Comparison of ENCODE assay signal across 8 cellular contexts in the genomic region with DNA sequence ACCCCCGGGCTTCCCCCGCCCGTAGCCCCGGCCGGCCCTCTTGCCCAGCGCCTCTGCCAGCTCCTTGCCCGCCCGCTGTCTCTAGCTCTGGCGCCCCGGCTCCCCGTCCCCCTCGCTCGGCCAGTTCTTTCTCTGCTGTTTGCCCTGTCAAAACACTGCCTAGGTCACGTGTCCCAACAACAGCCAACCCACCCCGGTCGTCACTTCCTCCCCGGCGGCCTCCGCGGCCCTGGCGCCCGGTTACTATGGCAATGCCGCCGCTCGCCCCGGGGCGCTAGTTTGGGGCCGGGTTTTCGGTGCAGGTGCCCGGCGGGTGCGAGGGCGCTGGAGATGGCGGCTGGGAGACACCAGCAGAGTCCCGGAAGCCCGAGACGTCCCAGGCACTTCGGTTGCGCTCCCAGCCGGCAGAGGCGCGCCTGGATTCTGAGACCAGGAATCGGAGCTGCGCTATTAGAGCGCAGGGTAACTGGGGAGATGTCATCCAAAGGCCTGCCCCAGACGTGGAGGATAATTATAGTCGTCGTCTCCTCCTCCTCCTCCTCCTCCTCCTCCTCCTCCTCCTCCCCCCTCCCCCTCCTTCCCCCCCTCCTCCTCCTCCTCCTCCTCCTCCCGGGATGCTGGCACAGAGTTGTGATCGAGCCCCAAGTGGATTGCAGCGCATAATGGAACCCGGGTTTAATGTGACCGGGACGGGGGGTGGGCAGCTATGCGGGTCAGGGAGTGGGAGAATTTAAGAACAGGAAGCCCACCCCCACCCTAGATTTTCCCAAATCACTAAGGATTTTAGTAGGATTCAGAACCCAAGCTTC. TPM values are rescaled to one million over a fixed set of nuclear protein-coding genes. Genes with fewer than 3 reads are reported as not detected.
DNase-seq lines count a peak whose midpoint lies in the region; ATAC-seq and TF ChIP-seq lines count a peak whose summit lies in the region.

A gene with protein sequence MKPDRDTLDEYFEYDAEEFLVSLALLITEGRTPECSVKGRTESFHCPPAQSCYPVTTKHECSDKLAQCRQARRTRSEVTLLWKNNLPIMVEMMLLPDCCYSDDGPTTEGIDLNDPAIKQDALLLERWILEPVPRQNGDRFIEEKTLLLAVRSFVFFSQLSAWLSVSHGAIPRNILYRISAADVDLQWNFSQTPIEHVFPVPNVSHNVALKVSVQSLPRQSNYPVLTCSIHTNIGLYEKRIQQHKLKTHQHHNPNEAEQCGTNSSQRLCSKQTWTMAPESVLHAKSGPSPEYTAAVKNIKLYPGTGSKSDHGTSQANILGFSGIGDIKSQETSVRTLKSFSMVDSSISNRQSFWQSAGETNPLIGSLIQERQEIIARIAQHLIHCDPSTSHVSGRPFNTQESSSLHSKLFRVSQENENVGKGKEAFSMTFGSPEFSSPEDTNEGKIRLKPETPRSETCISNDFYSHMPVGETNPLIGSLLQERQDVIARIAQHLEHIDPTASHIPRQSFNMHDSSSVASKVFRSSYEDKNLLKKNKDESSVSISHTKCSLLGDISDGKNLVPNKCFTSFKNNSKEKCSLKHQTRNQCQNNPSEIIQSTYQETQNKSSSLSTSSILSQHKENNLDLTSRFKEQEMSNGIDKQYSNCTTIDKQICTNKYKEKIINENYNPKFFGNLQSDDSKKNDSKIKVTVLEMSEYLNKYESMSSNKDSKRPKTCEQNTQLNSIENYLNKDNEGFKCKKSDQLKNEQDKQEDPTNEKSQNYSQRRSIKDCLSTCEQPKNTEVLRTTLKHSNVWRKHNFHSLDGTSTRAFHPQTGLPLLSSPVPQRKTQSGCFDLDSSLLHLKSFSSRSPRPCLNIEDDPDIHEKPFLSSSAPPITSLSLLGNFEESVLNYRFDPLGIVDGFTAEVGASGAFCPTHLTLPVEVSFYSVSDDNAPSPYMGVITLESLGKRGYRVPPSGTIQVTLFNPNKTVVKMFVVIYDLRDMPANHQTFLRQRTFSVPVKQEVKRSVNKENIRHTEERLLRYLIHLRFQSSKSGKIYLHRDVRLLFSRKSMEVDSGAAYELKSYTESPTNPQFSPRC (minus strand): TSS at position 157 of the 809 bp plus-strand sequence. CDS start 1,367 bp downstream, outside the sequence.

- H3K27ac ChIP-seq in ascending aorta, result peak within 1 kb of the TSS; percentile 96 to 97
- H3K27ac ChIP-seq in right cardiac atrium (ENCODE audit: low read length), result peak within 1 kb of the TSS; percentile 97
- H3K27ac ChIP-seq in uterus, result peak within 1 kb of the TSS; percentile 89 to 99

- H3K4me3 ChIP-seq in ascending aorta (peak within 1 kb of the TSS; percentile 82 to 84), right cardiac atrium (ENCODE audit: low read length) (peak within 1 kb of the TSS; percentile 82), uterus (peak within 1 kb of the TSS; percentile 67 to 86)

- ATAC-seq in GM18499 (IDR thresholded peaks at IDR 0.05; ENCODE audit: insufficient read depth, unreplicated experiment) (peak; percentile 40), HG02885 (IDR thresholded peaks at IDR 0.05; ENCODE audit: poor library complexity, unreplicated experiment) (peak; percentile 75), right cardiac atrium (peak; percentile 96 to 98)

- H3K9me3 ChIP-seq in ascending aorta (no peaks in the 10 kb centered on the region), right cardiac atrium (ENCODE audit: control insufficient read depth, low read length) (no peaks in the 10 kb centered on the region), uterus (no peaks in the 10 kb centered on the region)

- DNase-seq in NCI-H187 (lab: John Stamatoyannopoulos, UW) (peak; percentile 14 to 50), ascending aorta (ENCODE audit: low spot score in 2 of 2) (peak; percentile 72 to 95), right cardiac atrium (peak; percentile 92 to 97 (median 96)), putamen (ENCODE audit: low spot score) (peak; percentile 93), uterus (peak; percentile 88 to 91)
- peak; percentile 91 for DNase-seq in T-helper 2 cell treated with Interferon-gamma antibody and Interleukin-4, amounts not matched to agents 5 μg/mL and 100 μg/mL, for 36 hours (ENCODE audit: low spot score)

- peaks cover 8% of the 10 kb centered on the region for H3K27me3 Mint-ChIP-seq in T-helper 2 cell treated with Interferon-gamma antibody and Interleukin-4, amounts not matched to agents 5 μg/mL and 100 μg/mL, for 36 hours (ENCODE audit: low read depth)

- intact Hi-C loops in ascending aorta (cut with DNase I) (loop anchor here (1.0 to 10.0 kb wide), 8 partner anchors 27 to 661 kb away; a partner anchor contains a TSS), right cardiac atrium (cut with DNase I) (no loop called here), uterus (cut with DNase I; ENCODE audit: low total_unique reads) (no loop called here)

- peaks cover 8 to 10% of the 10 kb centered on the region in 2 donors for H3K36me3 ChIP-seq in ascending aorta
- no peaks in the 10 kb centered on the region for H3K36me3 ChIP-seq in uterus

- H3K27ac Mint-ChIP-seq in T-helper 2 cell treated with Interferon-gamma antibody and Interleukin-4, amounts not matched to agents 5 μg/mL and 100 μg/mL, for 36 hours, result peak within 1 kb of the TSS; percentile 100

- H3K4me1 Mint-ChIP-seq in T-helper 2 cell treated with Interferon-gamma antibody and Interleukin-4, amounts not matched to agents 5 μg/mL and 100 μg/mL, for 36 hours (ENCODE audit: low read depth), result peaks cover 29% of the 10 kb centered on the region

- TF ChIP-seq CTCF in ascending aorta (IDR thresholded peaks at IDR 0.05) (no peak), uterus (IDR thresholded peaks at IDR 0.05) (peak in 2 of 4 experiments; percentile 19 to 35)

- H3K36me3 Mint-ChIP-seq in T-helper 2 cell treated with Interferon-gamma antibody and Interleukin-4, amounts not matched to agents 5 μg/mL and 100 μg/mL, for 36 hours (ENCODE audit: low read depth), result peaks cover 20% of the 10 kb centered on the region

- no peaks in the 10 kb centered on the region for H3K9me3 Mint-ChIP-seq in T-helper 2 cell treated with Interferon-gamma antibody and Interleukin-4, amounts not matched to agents 5 μg/mL and 100 μg/mL, for 36 hours

- H3K4me1 ChIP-seq in ascending aorta, result peaks cover 4 to 12% of the 10 kb centered on the region in 2 donors
- no peaks in the 10 kb centered on the region for H3K4me1 ChIP-seq in right cardiac atrium (ENCODE audit: control insufficient read depth, insufficient read depth, low read length)
- peaks cover 0 to 9% of the 10 kb centered on the region in 2 donors for H3K4me1 ChIP-seq in uterus

- peak within 1 kb of the TSS; percentile 93 for H3K4me3 Mint-ChIP-seq in T-helper 2 cell treated with Interferon-gamma antibody and Interleukin-4, amounts not matched to agents 5 μg/mL and 100 μg/mL, for 36 hours

- H3K27me3 ChIP-seq in ascending aorta (no peaks in the 10 kb centered on the region), right cardiac atrium (ENCODE audit: control insufficient read depth, insufficient read depth) (no peaks in the 10 kb centered on the region), uterus (no peaks in the 10 kb centered on the region)

- peak; percentile 79 to 94 for TF ChIP-seq POLR2A in uterus (IDR thresholded peaks at IDR 0.05)

- WGBS in right cardiac atrium, result under 1% methylated on average over 55 of the region's 55 CpGs

RNA-seq across cellular contexts. Expression of the gene that starts here (rescaled TPM):
- total RNA-seq in ascending aorta, result 29.9 TPM
- 10 to 100 TPM; 29.3 to 51.7 (median 33.1) TPM for total RNA-seq in right cardiac atrium
- 38.1 TPM for polyA plus RNA-seq in right cardiac atrium
- 100 to 1,000 TPM in 1 of 4 donors, 10 to 100 TPM in 3; 45.0 to 114 (median 78.9) TPM for total RNA-seq in uterus

Comparison
In these comparisons a context has a peak if more than half of its experiments do, and no peak if none do; other contexts are left out.
1. Peak in every context shown above with its lines: DNase-seq, ATAC-seq, H3K4me3 ChIP-seq and H3K27ac ChIP-seq.
2. ATAC-seq: peak in every context shown above with its lines; median percentile 97 in right cardiac atrium; 75 in HG02885; 40 in GM18499.
3. DNase-seq: peak in every context shown above with its lines; median percentile 96 in right cardiac atrium; 93 in putamen; 91 in T-helper 2 cell treated with Interferon-gamma antibody and Interleukin-4, amounts not matched to agents 5 μg/mL and 100 μg/mL, for 36 hours; 90 in uterus; 84 in ascending aorta; 32 in NCI-H187.